1 cellular context compared by ENCODE assay signal in the genomic region with DNA sequence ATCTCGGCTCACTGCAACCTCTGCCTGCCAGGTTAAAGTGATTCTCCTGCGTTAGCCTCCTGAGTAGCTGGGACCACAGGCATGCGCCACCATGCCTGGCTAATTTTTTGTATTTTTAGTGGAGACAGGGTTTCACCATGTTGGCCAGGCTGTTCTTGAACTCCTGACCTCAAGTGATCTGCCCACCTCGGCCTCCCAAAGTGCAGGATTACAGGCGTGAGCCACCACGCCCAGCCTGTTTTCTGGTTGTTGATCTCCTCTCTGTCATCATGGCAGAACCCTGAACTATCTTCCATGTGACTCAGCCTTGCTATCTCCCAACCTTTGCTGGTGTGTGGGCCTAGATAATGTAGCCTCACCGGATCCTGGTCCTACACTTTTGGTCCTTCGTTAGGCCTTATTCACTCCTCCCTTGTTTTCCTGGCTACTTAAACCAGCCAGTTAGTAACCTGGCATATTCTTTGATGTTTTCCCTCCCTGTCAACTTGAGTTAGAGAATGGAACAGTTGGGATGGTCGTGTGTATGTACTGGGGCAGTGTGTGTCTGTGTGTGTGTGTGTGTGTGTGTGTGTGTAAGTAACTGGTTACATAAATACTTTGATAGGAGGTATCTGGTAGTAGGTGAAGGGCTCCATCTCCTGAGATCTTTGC.
A peak's percentile ranks its signal among the peaks of the same experiment; 100 is the strongest.
TF ChIP-seq lines count a peak whose summit lies in the region.

No MANE protein-coding gene starts in this region.

TF ChIP-seq in K562, 482 proteins besides CTCF, POLR2A, EP300 and RAD21 (continued from another document and continues in another):
- TF ChIP-seq, protein P1, sequence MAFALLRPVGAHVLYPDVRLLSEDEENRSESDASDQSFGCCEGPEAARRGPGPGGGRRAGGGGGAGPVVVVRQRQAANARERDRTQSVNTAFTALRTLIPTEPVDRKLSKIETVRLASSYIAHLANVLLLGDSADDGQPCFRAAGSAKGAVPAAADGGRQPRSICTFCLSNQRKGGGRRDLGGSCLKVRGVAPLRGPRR (CRISPR knock-in tag; IDR thresholded peaks at IDR 0.05) = peak; percentile 73; the same call in 1 of the 2 replicates
- TF ChIP-seq TAF7 (tag; IDR thresholded peaks at IDR 0.05) (0 out of 2 replicates have a peak, but pooled peaks have one; percentile 29), C11orf30 (IDR thresholded peaks at IDR 0.05; ENCODE audit: low read depth) (peak; percentile 73), MTA3 (IDR thresholded peaks at IDR 0.05; ENCODE audit: borderline replicate concordance) (peak; percentile 93), CREB1 (IDR thresholded peaks at IDR 0.05) (0 out of 2 replicates have a peak, but pooled peaks have one; percentile 38), CREB1 (CRISPR knock-in tag; IDR thresholded peaks at IDR 0.05) (0 out of 2 replicates have a peak, but pooled peaks have one; percentile 43), FOXJ2 (tag; IDR thresholded peaks at IDR 0.05) (peak; percentile 78), CXXC5 (CRISPR knock-in tag; IDR thresholded peaks at IDR 0.05) (peak; percentile 90), ZBTB17 (CRISPR knock-in tag; IDR thresholded peaks at IDR 0.05) (peak; percentile 89), L3MBTL2 (IDR thresholded peaks at IDR 0.05) (peak; percentile 92), ESRRA (IDR thresholded peaks at IDR 0.05; ENCODE audit: borderline replicate concordance, low read depth) (peak; percentile 63), RBBP5 (IDR thresholded peaks at IDR 0.05; ENCODE audit: borderline replicate concordance, insufficient read depth, low read length, poor library complexity, severe bottlenecking) (peak; percentile 51), MAFG (tag; conservative IDR thresholded peaks at IDR 0.05) (peak; percentile 76), NR2C1 (IDR thresholded peaks at IDR 0.05) (peak; percentile 85), NR2C1 (tag; IDR thresholded peaks at IDR 0.05) (peak; percentile 83), ELF2 (CRISPR knock-in tag; IDR thresholded peaks at IDR 0.05) (peak; percentile 29; the same call in 1 of the 2 replicates), NFIC (IDR thresholded peaks at IDR 0.05) (peak; percentile 90), ZNF239 (CRISPR knock-in tag; IDR thresholded peaks at IDR 0.05) (peak; percentile 52), RBFOX2 (IDR thresholded peaks at IDR 0.05; ENCODE audit: low read depth, low read length) (peak; percentile 55), ZKSCAN8 (CRISPR knock-in tag; IDR thresholded peaks at IDR 0.05) (peak; percentile 72; the same call in 1 of the 2 replicates), TRIM24 (IDR thresholded peaks at IDR 0.05) (peak; percentile 97 to 98), PTTG1 (tag; IDR thresholded peaks at IDR 0.05; ENCODE audit: low read depth) (peak; percentile 50; the same call in 1 of the 2 replicates), ZNF644 (tag; IDR thresholded peaks at IDR 0.05; ENCODE audit: low read depth) (peak; percentile 88), TAF1 (IDR thresholded peaks at IDR 0.05; ENCODE audit: control insufficient read depth, extremely low read depth, insufficient read depth, low read length, severe bottlenecking) (peak; percentile 43), ZNF589 (CRISPR knock-in tag; IDR thresholded peaks at IDR 0.05; ENCODE audit: low read depth) (peak; percentile 90), PML (IDR thresholded peaks at IDR 0.05; ENCODE audit: low read length) (peak; percentile 87), THRAP3 (IDR thresholded peaks at IDR 0.05; ENCODE audit: borderline replicate concordance) (peak; percentile 38; the same call in 1 of the 2 replicates), SMAD1 (IDR thresholded peaks at IDR 0.05; ENCODE audit: low read depth, low read length, partially characterized antibody) (peak; percentile 84), ZNF707 (CRISPR knock-in tag; conservative IDR thresholded peaks at IDR 0.05) (peak; percentile 66; the same call in 1 of the 2 replicates), NONO (IDR thresholded peaks at IDR 0.05; ENCODE audit: low read depth in 2 of 2, low read length in 1 of 2) (peak in 1 of 2 experiments; percentile 69; a peak in 2 of 4 replicates), TBP (optimal IDR thresholded peaks at IDR 0.05; ENCODE audit: low read depth, low read length) (peak; percentile 17), KAT7 (CRISPR knock-in tag; IDR thresholded peaks at IDR 0.05; ENCODE audit: borderline replicate concordance) (0 out of 2 replicates have a peak, but pooled peaks have one; percentile 54), ZBTB7A (IDR thresholded peaks at IDR 0.05; ENCODE audit: borderline replicate concordance, control insufficient read depth, low read depth, low read length) (0 out of 2 replicates have a peak, but pooled peaks have one; percentile 34), BCOR (IDR thresholded peaks at IDR 0.05) (peak; percentile 92), ATF7 (IDR thresholded peaks at IDR 0.05) (peak; percentile 87), SAP30 (IDR thresholded peaks at IDR 0.05; ENCODE audit: borderline replicate concordance, insufficient read depth, low read depth, low read length, poor library complexity, severe bottlenecking) (peak; percentile 29)
- TF ChIP-seq, protein P2, sequence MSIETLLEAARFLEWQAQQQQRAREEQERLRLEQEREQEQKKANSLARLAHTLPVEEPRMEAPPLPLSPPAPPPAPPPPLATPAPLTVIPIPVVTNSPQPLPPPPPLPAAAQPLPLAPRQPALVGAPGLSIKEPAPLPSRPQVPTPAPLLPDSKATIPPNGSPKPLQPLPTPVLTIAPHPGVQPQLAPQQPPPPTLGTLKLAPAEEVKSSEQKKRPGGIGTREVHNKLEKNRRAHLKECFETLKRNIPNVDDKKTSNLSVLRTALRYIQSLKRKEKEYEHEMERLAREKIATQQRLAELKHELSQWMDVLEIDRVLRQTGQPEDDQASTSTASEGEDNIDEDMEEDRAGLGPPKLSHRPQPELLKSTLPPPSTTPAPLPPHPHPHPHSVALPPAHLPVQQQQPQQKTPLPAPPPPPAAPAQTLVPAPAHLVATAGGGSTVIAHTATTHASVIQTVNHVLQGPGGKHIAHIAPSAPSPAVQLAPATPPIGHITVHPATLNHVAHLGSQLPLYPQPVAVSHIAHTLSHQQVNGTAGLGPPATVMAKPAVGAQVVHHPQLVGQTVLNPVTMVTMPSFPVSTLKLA (conservative IDR thresholded peaks at IDR 0.05) = peak; percentile 82 to 92
- TF ChIP-seq, protein P3, sequence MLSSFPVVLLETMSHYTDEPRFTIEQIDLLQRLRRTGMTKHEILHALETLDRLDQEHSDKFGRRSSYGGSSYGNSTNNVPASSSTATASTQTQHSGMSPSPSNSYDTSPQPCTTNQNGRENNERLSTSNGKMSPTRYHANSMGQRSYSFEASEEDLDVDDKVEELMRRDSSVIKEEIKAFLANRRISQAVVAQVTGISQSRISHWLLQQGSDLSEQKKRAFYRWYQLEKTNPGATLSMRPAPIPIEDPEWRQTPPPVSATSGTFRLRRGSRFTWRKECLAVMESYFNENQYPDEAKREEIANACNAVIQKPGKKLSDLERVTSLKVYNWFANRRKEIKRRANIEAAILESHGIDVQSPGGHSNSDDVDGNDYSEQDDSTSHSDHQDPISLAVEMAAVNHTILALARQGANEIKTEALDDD (IDR thresholded peaks at IDR 0.05) = peak; percentile 100
- TF ChIP-seq, protein P4, sequence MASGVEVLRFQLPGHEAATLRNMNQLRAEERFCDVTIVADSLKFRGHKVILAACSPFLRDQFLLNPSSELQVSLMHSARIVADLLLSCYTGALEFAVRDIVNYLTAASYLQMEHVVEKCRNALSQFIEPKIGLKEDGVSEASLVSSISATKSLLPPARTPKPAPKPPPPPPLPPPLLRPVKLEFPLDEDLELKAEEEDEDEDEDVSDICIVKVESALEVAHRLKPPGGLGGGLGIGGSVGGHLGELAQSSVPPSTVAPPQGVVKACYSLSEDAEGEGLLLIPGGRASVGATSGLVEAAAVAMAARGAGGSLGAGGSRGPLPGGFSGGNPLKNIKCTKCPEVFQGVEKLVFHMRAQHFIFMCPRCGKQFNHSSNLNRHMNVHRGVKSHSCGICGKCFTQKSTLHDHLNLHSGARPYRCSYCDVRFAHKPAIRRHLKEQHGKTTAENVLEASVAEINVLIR (CRISPR knock-in tag; IDR thresholded peaks at IDR 0.05) = peak; percentile 31; the same call in 1 of the 2 replicates
- TF ChIP-seq, protein P5, sequence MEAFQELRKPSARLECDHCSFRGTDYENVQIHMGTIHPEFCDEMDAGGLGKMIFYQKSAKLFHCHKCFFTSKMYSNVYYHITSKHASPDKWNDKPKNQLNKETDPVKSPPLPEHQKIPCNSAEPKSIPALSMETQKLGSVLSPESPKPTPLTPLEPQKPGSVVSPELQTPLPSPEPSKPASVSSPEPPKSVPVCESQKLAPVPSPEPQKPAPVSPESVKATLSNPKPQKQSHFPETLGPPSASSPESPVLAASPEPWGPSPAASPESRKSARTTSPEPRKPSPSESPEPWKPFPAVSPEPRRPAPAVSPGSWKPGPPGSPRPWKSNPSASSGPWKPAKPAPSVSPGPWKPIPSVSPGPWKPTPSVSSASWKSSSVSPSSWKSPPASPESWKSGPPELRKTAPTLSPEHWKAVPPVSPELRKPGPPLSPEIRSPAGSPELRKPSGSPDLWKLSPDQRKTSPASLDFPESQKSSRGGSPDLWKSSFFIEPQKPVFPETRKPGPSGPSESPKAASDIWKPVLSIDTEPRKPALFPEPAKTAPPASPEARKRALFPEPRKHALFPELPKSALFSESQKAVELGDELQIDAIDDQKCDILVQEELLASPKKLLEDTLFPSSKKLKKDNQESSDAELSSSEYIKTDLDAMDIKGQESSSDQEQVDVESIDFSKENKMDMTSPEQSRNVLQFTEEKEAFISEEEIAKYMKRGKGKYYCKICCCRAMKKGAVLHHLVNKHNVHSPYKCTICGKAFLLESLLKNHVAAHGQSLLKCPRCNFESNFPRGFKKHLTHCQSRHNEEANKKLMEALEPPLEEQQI (IDR thresholded peaks at IDR 0.05) = peak; percentile 95
- TF ChIP-seq, protein P6, sequence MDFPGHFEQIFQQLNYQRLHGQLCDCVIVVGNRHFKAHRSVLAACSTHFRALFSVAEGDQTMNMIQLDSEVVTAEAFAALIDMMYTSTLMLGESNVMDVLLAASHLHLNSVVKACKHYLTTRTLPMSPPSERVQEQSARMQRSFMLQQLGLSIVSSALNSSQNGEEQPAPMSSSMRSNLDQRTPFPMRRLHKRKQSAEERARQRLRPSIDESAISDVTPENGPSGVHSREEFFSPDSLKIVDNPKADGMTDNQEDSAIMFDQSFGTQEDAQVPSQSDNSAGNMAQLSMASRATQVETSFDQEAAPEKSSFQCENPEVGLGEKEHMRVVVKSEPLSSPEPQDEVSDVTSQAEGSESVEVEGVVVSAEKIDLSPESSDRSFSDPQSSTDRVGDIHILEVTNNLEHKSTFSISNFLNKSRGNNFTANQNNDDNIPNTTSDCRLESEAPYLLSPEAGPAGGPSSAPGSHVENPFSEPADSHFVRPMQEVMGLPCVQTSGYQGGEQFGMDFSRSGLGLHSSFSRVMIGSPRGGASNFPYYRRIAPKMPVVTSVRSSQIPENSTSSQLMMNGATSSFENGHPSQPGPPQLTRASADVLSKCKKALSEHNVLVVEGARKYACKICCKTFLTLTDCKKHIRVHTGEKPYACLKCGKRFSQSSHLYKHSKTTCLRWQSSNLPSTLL (IDR thresholded peaks at IDR 0.05) = peak; percentile 88
- TF ChIP-seq, protein P7, sequence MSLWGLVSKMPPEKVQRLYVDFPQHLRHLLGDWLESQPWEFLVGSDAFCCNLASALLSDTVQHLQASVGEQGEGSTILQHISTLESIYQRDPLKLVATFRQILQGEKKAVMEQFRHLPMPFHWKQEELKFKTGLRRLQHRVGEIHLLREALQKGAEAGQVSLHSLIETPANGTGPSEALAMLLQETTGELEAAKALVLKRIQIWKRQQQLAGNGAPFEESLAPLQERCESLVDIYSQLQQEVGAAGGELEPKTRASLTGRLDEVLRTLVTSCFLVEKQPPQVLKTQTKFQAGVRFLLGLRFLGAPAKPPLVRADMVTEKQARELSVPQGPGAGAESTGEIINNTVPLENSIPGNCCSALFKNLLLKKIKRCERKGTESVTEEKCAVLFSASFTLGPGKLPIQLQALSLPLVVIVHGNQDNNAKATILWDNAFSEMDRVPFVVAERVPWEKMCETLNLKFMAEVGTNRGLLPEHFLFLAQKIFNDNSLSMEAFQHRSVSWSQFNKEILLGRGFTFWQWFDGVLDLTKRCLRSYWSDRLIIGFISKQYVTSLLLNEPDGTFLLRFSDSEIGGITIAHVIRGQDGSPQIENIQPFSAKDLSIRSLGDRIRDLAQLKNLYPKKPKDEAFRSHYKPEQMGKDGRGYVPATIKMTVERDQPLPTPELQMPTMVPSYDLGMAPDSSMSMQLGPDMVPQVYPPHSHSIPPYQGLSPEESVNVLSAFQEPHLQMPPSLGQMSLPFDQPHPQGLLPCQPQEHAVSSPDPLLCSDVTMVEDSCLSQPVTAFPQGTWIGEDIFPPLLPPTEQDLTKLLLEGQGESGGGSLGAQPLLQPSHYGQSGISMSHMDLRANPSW (CRISPR knock-in tag; IDR thresholded peaks at IDR 0.05) = peak; percentile 56; the same call in 1 of the 2 replicates
- TF ChIP-seq, protein P8, sequence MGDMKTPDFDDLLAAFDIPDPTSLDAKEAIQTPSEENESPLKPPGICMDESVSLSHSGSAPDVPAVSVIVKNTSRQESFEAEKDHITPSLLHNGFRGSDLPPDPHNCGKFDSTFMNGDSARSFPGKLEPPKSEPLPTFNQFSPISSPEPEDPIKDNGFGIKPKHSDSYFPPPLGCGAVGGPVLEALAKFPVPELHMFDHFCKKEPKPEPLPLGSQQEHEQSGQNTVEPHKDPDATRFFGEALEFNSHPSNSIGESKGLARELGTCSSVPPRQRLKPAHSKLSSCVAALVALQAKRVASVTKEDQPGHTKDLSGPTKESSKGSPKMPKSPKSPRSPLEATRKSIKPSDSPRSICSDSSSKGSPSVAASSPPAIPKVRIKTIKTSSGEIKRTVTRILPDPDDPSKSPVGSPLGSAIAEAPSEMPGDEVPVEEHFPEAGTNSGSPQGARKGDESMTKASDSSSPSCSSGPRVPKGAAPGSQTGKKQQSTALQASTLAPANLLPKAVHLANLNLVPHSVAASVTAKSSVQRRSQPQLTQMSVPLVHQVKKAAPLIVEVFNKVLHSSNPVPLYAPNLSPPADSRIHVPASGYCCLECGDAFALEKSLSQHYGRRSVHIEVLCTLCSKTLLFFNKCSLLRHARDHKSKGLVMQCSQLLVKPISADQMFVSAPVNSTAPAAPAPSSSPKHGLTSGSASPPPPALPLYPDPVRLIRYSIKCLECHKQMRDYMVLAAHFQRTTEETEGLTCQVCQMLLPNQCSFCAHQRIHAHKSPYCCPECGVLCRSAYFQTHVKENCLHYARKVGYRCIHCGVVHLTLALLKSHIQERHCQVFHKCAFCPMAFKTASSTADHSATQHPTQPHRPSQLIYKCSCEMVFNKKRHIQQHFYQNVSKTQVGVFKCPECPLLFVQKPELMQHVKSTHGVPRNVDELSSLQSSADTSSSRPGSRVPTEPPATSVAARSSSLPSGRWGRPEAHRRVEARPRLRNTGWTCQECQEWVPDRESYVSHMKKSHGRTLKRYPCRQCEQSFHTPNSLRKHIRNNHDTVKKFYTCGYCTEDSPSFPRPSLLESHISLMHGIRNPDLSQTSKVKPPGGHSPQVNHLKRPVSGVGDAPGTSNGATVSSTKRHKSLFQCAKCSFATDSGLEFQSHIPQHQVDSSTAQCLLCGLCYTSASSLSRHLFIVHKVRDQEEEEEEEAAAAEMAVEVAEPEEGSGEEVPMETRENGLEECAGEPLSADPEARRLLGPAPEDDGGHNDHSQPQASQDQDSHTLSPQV (IDR thresholded peaks at IDR 0.05) = peak; percentile 99
- TF ChIP-seq, protein P9, sequence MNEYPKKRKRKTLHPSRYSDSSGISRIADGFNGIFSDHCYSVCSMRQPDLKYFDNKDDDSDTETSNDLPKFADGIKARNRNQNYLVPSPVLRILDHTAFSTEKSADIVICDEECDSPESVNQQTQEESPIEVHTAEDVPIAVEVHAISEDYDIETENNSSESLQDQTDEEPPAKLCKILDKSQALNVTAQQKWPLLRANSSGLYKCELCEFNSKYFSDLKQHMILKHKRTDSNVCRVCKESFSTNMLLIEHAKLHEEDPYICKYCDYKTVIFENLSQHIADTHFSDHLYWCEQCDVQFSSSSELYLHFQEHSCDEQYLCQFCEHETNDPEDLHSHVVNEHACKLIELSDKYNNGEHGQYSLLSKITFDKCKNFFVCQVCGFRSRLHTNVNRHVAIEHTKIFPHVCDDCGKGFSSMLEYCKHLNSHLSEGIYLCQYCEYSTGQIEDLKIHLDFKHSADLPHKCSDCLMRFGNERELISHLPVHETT (CRISPR knock-in tag; conservative IDR thresholded peaks at IDR 0.05 in 1 of 2, IDR thresholded peaks at IDR 0.05 in 1 of 2) = peak in 1 of 2 experiments; percentile 61; a peak in 2 of 4 replicates
